Comparison of ENCODE assay signal across 13 cellular contexts in the genomic region with DNA sequence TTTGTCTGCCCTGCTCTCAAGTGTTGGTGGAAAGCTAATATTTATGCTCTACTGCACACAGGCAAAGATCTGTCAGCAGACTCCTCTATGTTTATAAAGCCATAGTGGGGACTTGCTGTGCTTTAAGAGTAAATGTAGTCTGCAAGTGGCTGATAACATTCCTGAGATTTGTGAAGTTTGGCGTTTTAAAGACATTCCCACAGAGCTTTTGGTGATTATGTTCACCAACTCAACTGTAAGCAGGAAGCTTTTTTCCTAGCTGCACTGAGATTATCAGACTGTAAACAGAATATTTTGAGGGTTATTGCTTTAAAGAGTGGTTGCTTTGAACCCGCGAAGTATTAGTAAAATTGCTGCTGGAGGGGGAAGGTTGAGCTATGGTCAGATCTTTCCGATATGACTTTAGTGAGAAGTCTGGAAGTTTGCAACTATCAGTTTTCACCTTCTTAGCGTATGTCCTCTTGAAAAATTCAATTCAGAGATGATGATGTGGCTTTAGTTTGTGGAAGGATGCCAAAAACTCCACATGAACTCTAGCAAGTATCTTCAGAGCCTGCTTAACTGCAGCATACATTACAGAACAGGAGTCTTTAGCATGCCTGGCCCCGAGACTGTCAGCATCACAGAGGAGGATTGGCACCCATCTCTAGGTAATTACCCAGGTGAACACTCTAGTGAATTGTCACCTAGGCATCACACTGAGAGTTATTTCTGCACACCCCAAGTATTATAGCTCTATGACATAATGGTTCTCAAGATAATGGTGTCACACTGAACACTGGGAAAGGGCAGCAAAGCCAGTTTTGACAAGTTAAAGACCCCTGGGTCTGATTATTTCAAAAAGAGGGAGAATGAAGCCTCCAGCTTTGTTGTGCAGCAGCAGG.
DNase-seq lines count a peak whose midpoint lies in the region; ATAC-seq and TF ChIP-seq lines count a peak whose summit lies in the region.
"Had no signal": no experiment of that assay in that cellular context is flagged by ENCODE, and none has a peak within 500 bp of the region (broad histone marks: within the 10 kb centered on the region; RNA-seq: fewer than 3 reads in every experiment).

No MANE protein-coding gene starts in this region.

- no TSS peak for BruUV-seq in IMR-90 (replicated peaks; lab: Mats Ljungman, UMichigan)

- H3K23ac ChIP-seq in IMR-90 (ENCODE audit: low read depth, low read length): peak overlapping the region; percentile 57; the same call in 1 of the 2 replicates

- peak overlapping the region; percentile 47 for H3K4ac ChIP-seq in IMR-90 (ENCODE audit: low read depth, low read length)

- no peaks in the 10 kb centered on the region for H3K79me1 ChIP-seq in IMR-90 (ENCODE audit: low read depth in 1 of 2, low read length in 2 of 2)

- no peak overlapping the region for H3K4me3 ChIP-seq in AG09309 (ENCODE audit: control insufficient read depth, low read depth, low read length)
- H3K4me3 ChIP-seq in IMR-90 (ENCODE audit: insufficient read depth, low read depth, low read length): no peak overlapping the region
- H3K4me3 ChIP-seq: BLaER1 treated with 17β-estradiol and CSF1 and Interleukin-3, amounts not matched to agents 10 nM and 100 nM; right atrium auricular region had no signal

- POLR2A ChIA-PET in IMR-90 (lab: Charles Lee; ENCODE audit: unreplicated experiment): no interaction called here

- no peak overlapping the region for H2AFZ ChIP-seq in IMR-90 (replicated peaks; ENCODE audit: low read length, poor library complexity)

- in situ Hi-C loops in IMR-90 (cut with MboI; ENCODE audit: low sequenced_read_pairs): no loop called here

- dilution Hi-C loops in IMR-90 (cut with HindIII; ENCODE audit: low sequenced_read_pairs, unreplicated experiment): no loop called here

- no peak overlapping the region; the same call in 1 of the 2 replicates for H3K9ac ChIP-seq in IMR-90 (ENCODE audit: low read depth, low read length)
- H3K9ac ChIP-seq: BLaER1 treated with 17β-estradiol and CSF1 and Interleukin-3, amounts not matched to agents 10 nM and 100 nM; KMS-11 had no signal

- WGBS in IMR-90 (ENCODE audit: extremely low coverage in 2 of 2, insufficient read length in 1 of 2), 2 experiments: no CpG with 5 or more reads among the region's 6 CpGs

- H3K4me1 Mint-ChIP-seq in activated naive CD4-positive, alpha-beta T cell treated with anti-CD3 and anti-CD28 coated beads, Interleukin-2, amount 10 ng/mL, durations not matched to agents 7 days and 5 days: no peaks in the 10 kb centered on the region
- H3K4me1 Mint-ChIP-seq: memory B cell had no signal

- TF ChIP-seq POLR2A in IMR-90 (IDR thresholded peaks at IDR 0.05; ENCODE audit: low read depth, low read length): no peak

- no peak overlapping the region for H3K27ac Mint-ChIP-seq in activated naive CD4-positive, alpha-beta T cell treated with anti-CD3 and anti-CD28 coated beads, Interleukin-2, amount 10 ng/mL, durations not matched to agents 7 days and 5 days
- H3K27ac Mint-ChIP-seq: memory B cell had no signal

- peak overlapping the region; percentile 19; the same call in 1 of the 2 replicates for H4K5ac ChIP-seq in IMR-90 (ENCODE audit: low read depth, low read length)

- H3K4me2 ChIP-seq in IMR-90 (ENCODE audit: low read depth, low read length): peak overlapping the region; percentile 62
- H3K4me2 ChIP-seq: BLaER1 treated with 17β-estradiol and CSF1 and Interleukin-3, amounts not matched to agents 10 nM and 100 nM; KMS-11 had no signal

- H3K27me3 Mint-ChIP-seq in activated naive CD4-positive, alpha-beta T cell treated with anti-CD3 and anti-CD28 coated beads, Interleukin-2, amount 10 ng/mL, durations not matched to agents 7 days and 5 days: no peaks in the 10 kb centered on the region
- H3K27me3 Mint-ChIP-seq: memory B cell had no signal

- H2BK15ac ChIP-seq in IMR-90 (ENCODE audit: low read depth, low read length): peak overlapping the region; percentile 62; the same call in 1 of the 3 replicates

- peaks cover 9% of the 10 kb centered on the region for H3K9me1 ChIP-seq in IMR-90 (ENCODE audit: insufficient read depth, low read length)

- peak overlapping the region; percentile 73 for H2BK20ac ChIP-seq in IMR-90 (ENCODE audit: low read depth, low read length)

- no peaks in the 10 kb centered on the region for H3K9me3 ChIP-seq in IMR-90 (ENCODE audit: control insufficient read depth, insufficient read depth, low read length)
- H3K9me3 ChIP-seq: right atrium auricular region had no signal

- TF ChIP-seq CTCF in AG09309 (IDR thresholded peaks at IDR 0.05; ENCODE audit: control insufficient read depth, insufficient read depth, low read depth, low read length, missing control alignments) (no peak), IMR-90 (conservative IDR thresholded peaks at IDR 0.05; ENCODE audit: low read depth, low read length) (no peak), VCaP (conservative IDR thresholded peaks at IDR 0.05) (no peak)

- intact Hi-C loops in IMR-90 (cut with micrococcal nuclease): loop anchor here (5.0 kb wide), 1 partner anchor 73 kb away; no protein-coding TSS in a partner anchor

- peak overlapping the region; percentile 62 for H2BK120ac ChIP-seq in IMR-90 (ENCODE audit: low read depth, low read length)

- H4K20me1 ChIP-seq in IMR-90 (ENCODE audit: insufficient read depth, low read length): no peaks in the 10 kb centered on the region
- H4K20me1 ChIP-seq: BLaER1 treated with 17β-estradiol and CSF1 and Interleukin-3, amounts not matched to agents 10 nM and 100 nM had no signal

- peak overlapping the region; percentile 36; the same call in 1 of the 2 replicates for H3K18ac ChIP-seq in IMR-90 (ENCODE audit: low read depth, low read length)

- H2AK5ac ChIP-seq in IMR-90 (ENCODE audit: low read depth, low read length): no peak overlapping the region

- H3K4me1 ChIP-seq in IMR-90 (ENCODE audit: control insufficient read depth, insufficient read depth, low read length): peaks cover 17% of the 10 kb centered on the region
- H3K4me1 ChIP-seq: right atrium auricular region had no signal

- ATAC-seq in IMR-90 (ENCODE audit: low read depth) (peak; percentile 54), GM21737 (IDR thresholded peaks at IDR 0.05; ENCODE audit: unreplicated experiment) (no peak), GM18519 (IDR thresholded peaks at IDR 0.05; ENCODE audit: low FRiP score, unreplicated experiment) (no peak), GM19452 (IDR thresholded peaks at IDR 0.05; ENCODE audit: unreplicated experiment) (no peak)

- CTCF ChIA-PET in IMR-90 (lab: Yijun Ruan, JAX): interaction anchor here (0.9 to 1.0 kb wide), 2 partner anchors 30 to 174 kb away, joined by 3 read pairs; no protein-coding TSS in a partner anchor
- CTCF ChIA-PET in activated naive CD4-positive, alpha-beta T cell treated with anti-CD3 and anti-CD28 coated beads, Interleukin-2, amount 10 ng/mL, durations not matched to agents 7 days and 5 days (lab: Charles Lee): interaction anchor here (0.5 to 0.6 kb wide), 2 partner anchors 445 to 593 kb away, joined by 3 to 4 read pairs; no protein-coding TSS in a partner anchor

- H3K27ac ChIP-seq in IMR-90 (ENCODE audit: insufficient read depth, low read length) (peak overlapping the region; percentile 61; the same call in 1 of the 2 replicates), VCaP (peak overlapping the region; percentile 47)
- H3K27ac ChIP-seq: BLaER1 treated with 17β-estradiol and CSF1 and Interleukin-3, amounts not matched to agents 10 nM and 100 nM; KMS-11; right atrium auricular region had no signal

- H2AK9ac ChIP-seq in IMR-90 (replicated peaks; ENCODE audit: low read depth, low read length, poor library complexity): no peak overlapping the region

- H3K36me3 ChIP-seq in IMR-90 (ENCODE audit: control insufficient read depth, insufficient read depth, low read length): no peaks in the 10 kb centered on the region
- H3K36me3 ChIP-seq: BLaER1 treated with 17β-estradiol and CSF1 and Interleukin-3, amounts not matched to agents 10 nM and 100 nM; right atrium auricular region had no signal

- H3K4me3 Mint-ChIP-seq in activated naive CD4-positive, alpha-beta T cell treated with anti-CD3 and anti-CD28 coated beads, Interleukin-2, amount 10 ng/mL, durations not matched to agents 7 days and 5 days: no peak overlapping the region
- H3K4me3 Mint-ChIP-seq: memory B cell had no signal

- peak overlapping the region; percentile 33; the same call in 1 of the 2 replicates for H3K14ac ChIP-seq in IMR-90 (replicated peaks; ENCODE audit: low read depth, low read length)

- peak overlapping the region; percentile 31; the same call in 1 of the 2 replicates for H4K91ac ChIP-seq in IMR-90 (ENCODE audit: insufficient read depth, low read depth, low read length)

- peak overlapping the region; percentile 36 for H3K56ac ChIP-seq in IMR-90 (ENCODE audit: extremely low read depth, insufficient read depth, low read length)

- H3K9me3 Mint-ChIP-seq in activated naive CD4-positive, alpha-beta T cell treated with anti-CD3 and anti-CD28 coated beads, Interleukin-2, amount 10 ng/mL, durations not matched to agents 7 days and 5 days: no peaks in the 10 kb centered on the region
- H3K9me3 Mint-ChIP-seq: memory B cell had no signal

- no peaks in the 10 kb centered on the region for H3K27me3 ChIP-seq in IMR-90 (ENCODE audit: control insufficient read depth, insufficient read depth, low read length)
- H3K27me3 ChIP-seq: BLaER1 treated with 17β-estradiol and CSF1 and Interleukin-3, amounts not matched to agents 10 nM and 100 nM; right atrium auricular region had no signal

- peak; percentile 20 for DNase-seq in AG09309 (ENCODE audit: low read depth)
- peak; percentile 90 for DNase-seq in IMR-90
- peak; percentile 93 for DNase-seq in iris pigment epithelial cell (ENCODE audit: low read depth)
- no peak for DNase-seq in activated naive CD4-positive, alpha-beta T cell treated with anti-CD3 and anti-CD28 coated beads, Interleukin-2, amount 10 ng/mL, durations not matched to agents 7 days and 5 days
- DNase-seq: activated CD4-positive, alpha-beta T cell treated with anti-CD3 and anti-CD28 coated beads, Interleukin-2, amount 50 U/mL, for 4 hours had no signal

- no peaks in the 10 kb centered on the region for H3K36me3 Mint-ChIP-seq in activated naive CD4-positive, alpha-beta T cell treated with anti-CD3 and anti-CD28 coated beads, Interleukin-2, amount 10 ng/mL, durations not matched to agents 7 days and 5 days
- H3K36me3 Mint-ChIP-seq: memory B cell had no signal

- H2BK5ac ChIP-seq in IMR-90 (ENCODE audit: low read depth, low read length, poor library complexity, severe bottlenecking): peak overlapping the region; percentile 77

- no peak for TF ChIP-seq RAD21 in IMR-90 (IDR thresholded peaks at IDR 0.05; ENCODE audit: low read length)

- H4K8ac ChIP-seq in IMR-90 (ENCODE audit: low read depth in 2 of 2, low read length in 2 of 2): peak overlapping the region; percentile 39 to 49; a peak in 3 of 4 replicates

TF ChIP-seq in IMR-90, 13 proteins besides CTCF, POLR2A, EP300 and RAD21 (continues in another document):
- TF ChIP-seq SMC3 (IDR thresholded peaks at IDR 0.05; ENCODE audit: low read depth, low read length): no peak
